Comparison of ENCODE assay signal across 9 cellular contexts in the genomic region with DNA sequence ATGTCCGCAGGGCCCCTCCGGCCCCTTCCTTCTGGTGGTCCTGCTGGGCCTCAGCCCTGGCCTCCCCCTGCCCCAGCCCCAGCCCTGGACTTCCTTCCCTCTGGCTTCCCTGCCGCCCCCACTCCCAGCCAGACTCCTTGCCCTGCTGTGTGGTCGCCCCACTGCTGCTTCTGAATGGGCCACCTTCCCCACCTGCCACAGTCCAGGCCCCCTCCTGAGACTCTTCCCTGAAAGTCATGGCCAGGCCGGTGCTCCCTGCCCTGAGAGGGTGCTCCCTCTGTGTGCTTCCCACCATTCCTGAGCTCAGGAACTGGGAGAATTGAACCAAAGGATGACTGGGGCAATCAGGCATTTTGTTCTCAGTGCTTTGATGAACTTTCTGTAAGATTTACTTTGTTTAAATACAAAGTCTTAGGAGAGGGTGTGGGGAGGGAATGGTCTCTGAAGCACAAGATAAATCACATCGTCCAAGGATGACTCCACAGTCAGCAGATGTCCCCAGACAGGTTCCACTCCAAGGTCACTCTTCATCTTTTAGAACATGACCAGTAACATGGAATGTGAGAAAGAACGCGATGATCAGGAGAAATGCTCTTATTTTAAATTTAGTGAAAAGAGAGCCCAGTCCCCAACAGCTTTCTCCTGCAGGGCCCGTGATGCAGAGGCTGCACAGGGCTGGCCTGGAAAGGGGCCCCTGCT. TPM values are rescaled to one million over a fixed set of nuclear protein-coding genes. Genes with fewer than 3 reads are reported as not detected.
A peak's percentile ranks its signal among the peaks of the same experiment; 100 is the strongest.
DNase-seq lines count a peak whose midpoint lies in the region; ATAC-seq, FAIRE-seq and TF ChIP-seq lines count a peak whose summit lies in the region.
"Had no signal": no experiment of that assay in that cellular context is flagged by ENCODE, and none has a peak within 500 bp of the region (broad histone marks: within the 10 kb centered on the region; RNA-seq: fewer than 3 reads in every experiment).

No MANE protein-coding gene starts in this region.

- peak overlapping the region; percentile 44 to 54 for H3K4me3 ChIP-seq in CD4-positive, alpha-beta memory T cell (ENCODE audit: low read length in 2 of 2)
- H3K4me3 ChIP-seq in esophagus (ENCODE audit: low read depth in 1 of 2, low read length in 2 of 2): peak overlapping the region; percentile 17 to 49
- H3K4me3 ChIP-seq in pancreas: peak overlapping the region in 1 of 4 donors; percentile 31

- H3K27me3 Mint-ChIP-seq in CD4-positive, alpha-beta memory T cell: no peaks in the 10 kb centered on the region

- peaks cover 29 to 80% (median 51%) of the 10 kb centered on the region in 4 donors for H3K4me1 Mint-ChIP-seq in CD4-positive, alpha-beta memory T cell

- H3K9me3 Mint-ChIP-seq in CD4-positive, alpha-beta memory T cell: peaks cover 0 to 4% (median 0%) of the 10 kb centered on the region in 8 donors

- H3K4me1 ChIP-seq in CD4-positive, alpha-beta memory T cell (ENCODE audit: insufficient read depth, low read length): peaks cover 52% of the 10 kb centered on the region
- no peaks in the 10 kb centered on the region for H3K4me1 ChIP-seq in esophagus (ENCODE audit: control insufficient read depth in 2 of 2, insufficient read depth in 2 of 2, low read length in 1 of 2)
- H3K4me1 ChIP-seq in pancreas: no peaks in the 10 kb centered on the region

- POLR2A ChIA-PET in CD4-positive, alpha-beta memory T cell (lab: Charles Lee; ENCODE audit: partially characterized antibody): interaction anchor here (0.7 to 3.2 kb wide), 7 partner anchors 18 to 1116 kb away, joined by 3 to 9 read pairs (median 4); partner anchors contain the start of gene RPL3

- no peak for DNase-seq in CD4-positive, alpha-beta memory T cell
- DNase-seq in OCI-M1 (lab: John Stamatoyannopoulos, UW) (peak; percentile 47), pancreas (no peak), cerebellar cortex (ENCODE audit: low spot score) (no peak), posterior cingulate gyrus (no peak)

- H3K36me3 Mint-ChIP-seq in CD4-positive, alpha-beta memory T cell: peaks cover 10 to 59% of the 10 kb centered on the region in 2 donors

- intact Hi-C loops in CD4-positive, alpha-beta memory T cell (cut with micrococcal nuclease): loop anchor here (5.0 kb wide), 1 partner anchor 71 kb away; no protein-coding TSS in a partner anchor
- intact Hi-C loops in pancreas (cut with DNase I) (no loop called here), posterior cingulate gyrus (cut with DNase I) (no loop called here)

- H3K36me3 ChIP-seq in CD4-positive, alpha-beta memory T cell (ENCODE audit: insufficient read depth, low read length): peaks cover 16% of the 10 kb centered on the region
- peaks cover 0 to 9% of the 10 kb centered on the region in 2 donors for H3K36me3 ChIP-seq in esophagus (ENCODE audit: control insufficient read depth in 2 of 2, insufficient read depth in 2 of 2, low read length in 1 of 2)
- H3K36me3 ChIP-seq in pancreas: no peaks in the 10 kb centered on the region

- FAIRE-seq in pancreas (lab: Jason Lieb, UNC): no peak

- H3K4me3 Mint-ChIP-seq in CD4-positive, alpha-beta memory T cell: peak overlapping the region; percentile 90 to 96 (median 93)

- CTCF ChIA-PET in CD4-positive, alpha-beta memory T cell (lab: Charles Lee; ENCODE audit: partially characterized antibody): interaction anchor here (1.0 to 1.2 kb wide), 3 partner anchors 11 to 294 kb away, joined by 3 to 4 read pairs (median 3); no protein-coding TSS in a partner anchor

- peak in 1 of 4 donors; percentile 7 for ATAC-seq in pancreas
- ATAC-seq in HG02763 (IDR thresholded peaks at IDR 0.05; ENCODE audit: unreplicated experiment): no peak
- ATAC-seq in GM19455 (IDR thresholded peaks at IDR 0.05; ENCODE audit: unreplicated experiment): no peak

- no peaks in the 10 kb centered on the region for H3K9me3 ChIP-seq in CD4-positive, alpha-beta memory T cell (ENCODE audit: control insufficient read depth in 1 of 2, low read length in 2 of 2)
- H3K9me3 ChIP-seq in esophagus (ENCODE audit: control insufficient read depth in 2 of 2, insufficient read depth in 1 of 2, low read depth in 1 of 2, low read length in 1 of 2) (no peaks in the 10 kb centered on the region), pancreas (no peaks in the 10 kb centered on the region)

- no peaks in the 10 kb centered on the region for H3K27me3 ChIP-seq in CD4-positive, alpha-beta memory T cell (ENCODE audit: insufficient read depth, low read length)
- H3K27me3 ChIP-seq in esophagus (ENCODE audit: control insufficient read depth in 1 of 2, insufficient read depth in 2 of 2, low read length in 2 of 2): no peaks in the 10 kb centered on the region
- no peaks in the 10 kb centered on the region for H3K27me3 ChIP-seq in pancreas

- TF ChIP-seq CTCF in pancreas (IDR thresholded peaks at IDR 0.05): no peak

- peak overlapping the region; percentile 81 for H3K27ac ChIP-seq in CD4-positive, alpha-beta memory T cell (ENCODE audit: low read depth, low read length)
- H3K27ac ChIP-seq in esophagus (ENCODE audit: low read depth in 2 of 2, low read length in 1 of 2): peak overlapping the region; percentile 25 to 45
- peak overlapping the region; percentile 22 to 75 (median 52) for H3K27ac ChIP-seq in pancreas

- H3K27ac Mint-ChIP-seq in CD4-positive, alpha-beta memory T cell: peak overlapping the region; percentile 91 to 98 (median 97)

- WGBS in esophagus, 2 donors: 59 to 63% methylated on average over 9 of the region's 9 CpGs
- 68 to 80% methylated on average over 7 to 9 of the region's 9 CpGs for WGBS in pancreas, 2 donors

RNA-seq across cellular contexts. Expression of gene APOBEC3D, which starts 0.8 kb away (rescaled TPM):
- 10 to 100 TPM; 35.1 to 41.9 TPM for total RNA-seq in CD4-positive, alpha-beta memory T cell
- polyA plus RNA-seq in CD4-positive, alpha-beta memory T cell: 10 to 100 TPM in 1 of 2 donors, 1 to 10 TPM in 1; 4.6 to 16.1 TPM
- polyA plus RNA-seq in esophagus: under 1 TPM; 0.53 to 0.73 TPM
- 1 to 10 TPM in 2 of 6 donors, under 1 TPM in 3, not detected in 1; 0.37 to 1.6 (median 0.66) TPM for total RNA-seq in pancreas
- 1 to 10 TPM in 1 of 2 donors, under 1 TPM in 1; 0.63 to 1.6 TPM for polyA plus RNA-seq in pancreas
- polyA plus RNA-seq: neural cell had no signal

RNA-seq across cellular contexts. Expression of gene APOBEC3C, which starts 7.6 kb away (rescaled TPM):
- 10 to 100 TPM; 42.4 to 43.8 TPM for total RNA-seq in CD4-positive, alpha-beta memory T cell
- polyA plus RNA-seq in CD4-positive, alpha-beta memory T cell: 100 to 1,000 TPM; 109 to 135 TPM
- 10 to 100 TPM; 16.2 to 20.1 TPM for polyA plus RNA-seq in esophagus
- total RNA-seq in pancreas: 10 to 100 TPM in 1 of 6 donors, 1 to 10 TPM in 5; 2.5 to 12.0 (median 4.2) TPM
- 1 to 10 TPM; 5.3 to 7.9 TPM for polyA plus RNA-seq in pancreas
- polyA plus RNA-seq: neural cell had no signal

RNA-seq across cellular contexts. Expression of gene APOBEC3F, which starts 19.0 kb away (rescaled TPM):
- total RNA-seq in CD4-positive, alpha-beta memory T cell: 10 to 100 TPM; 18.3 to 18.4 TPM
- polyA plus RNA-seq in CD4-positive, alpha-beta memory T cell: 10 to 100 TPM in 1 of 2 donors, 1 to 10 TPM in 1; 3.3 to 15.4 TPM
- polyA plus RNA-seq in esophagus (1 to 10 TPM; 1.8 to 5.2 TPM), pancreas (1 to 10 TPM; 4.2 to 6.9 TPM)
- 1 to 10 TPM; 1.7 to 8.6 (median 3.1) TPM for total RNA-seq in pancreas
- polyA plus RNA-seq: neural cell had no signal

RNA-seq across cellular contexts. Expression of gene APOBEC3B, which starts 39.6 kb away (rescaled TPM):
- under 1 TPM; 0.32 to 0.64 TPM for total RNA-seq in CD4-positive, alpha-beta memory T cell
- 1 to 10 TPM in 1 of 2 donors, under 1 TPM in 1; 0.31 to 1.3 TPM for polyA plus RNA-seq in CD4-positive, alpha-beta memory T cell
- 1 to 10 TPM; 3.4 to 4.6 TPM for polyA plus RNA-seq in esophagus
- 10 to 100 TPM in 1 of 6 donors, 1 to 10 TPM in 4, under 1 TPM in 1; 0.60 to 10.2 (median 2.7) TPM for total RNA-seq in pancreas
- polyA plus RNA-seq in pancreas: 1 to 10 TPM; 2.4 to 4.7 TPM
- polyA plus RNA-seq: neural cell had no signal

RNA-seq across cellular contexts. Expression of gene APOBEC3G, which starts 55.4 kb away (rescaled TPM):
- 10 to 100 TPM; 44.5 to 47.5 TPM for total RNA-seq in CD4-positive, alpha-beta memory T cell
- polyA plus RNA-seq in CD4-positive, alpha-beta memory T cell: 100 to 1,000 TPM in 1 of 2 donors, 10 to 100 TPM in 1; 98.5 to 110 TPM
- polyA plus RNA-seq in esophagus: 1 to 10 TPM; 2.1 to 6.0 TPM
- 1 to 10 TPM in 5 of 6 donors, under 1 TPM in 1; 0.94 to 5.3 (median 2.5) TPM for total RNA-seq in pancreas
- 1 to 10 TPM; 2.7 to 4.4 TPM for polyA plus RNA-seq in pancreas
- polyA plus RNA-seq: neural cell had no signal

Comparison
In these comparisons a context has a peak if more than half of its experiments do, and no peak if none do; other contexts are left out.
1. RNA of gene APOBEC3C, which starts 7.6 kb away (polyA plus RNA-seq): 109 to 135 TPM in CD4-positive, alpha-beta memory T cell; 16.2 to 20.1 TPM in esophagus and 5.3 to 7.9 TPM in pancreas; every median in the first group is over 4 times any median in the second.
2. Peak in every context shown above with its lines, with median percentiles within 50 percentile points of each other: H3K27ac ChIP-seq.